In genomic region chr4:183098723-183099536, GRCh38 we compare ENCODE assay signal across 8 cellular contexts. TPM values are rescaled to one million over a fixed set of nuclear protein-coding genes. Genes with fewer than 3 reads are reported as not detected.
A peak's percentile ranks its signal among the peaks of the same experiment; 100 is the strongest.
DNase-seq lines count a peak whose midpoint lies in the region; ATAC-seq and TF ChIP-seq lines count a peak whose summit lies in the region.

Gene WWC2 (plus strand): TSS chr4:183099257. CDS start chr4:183099492, 235 bp downstream.

- POLR2A ChIA-PET in CD8-positive, alpha-beta memory T cell (lab: Charles Lee), result no interaction called here

- peaks cover 27% of the 10 kb centered on the region for H4K20me1 ChIP-seq in osteoblast (ENCODE audit: insufficient read depth, low read length)

- CTCF ChIA-PET in CD8-positive, alpha-beta memory T cell (lab: Charles Lee), result no interaction called here

- H3K36me3 Mint-ChIP-seq in CD8-positive, alpha-beta memory T cell, result no peaks in the 10 kb centered on the region
- H3K36me3 Mint-ChIP-seq in T-helper 1 cell treated with Interleukin-12 subunit alpha and Interleukin-12 subunit beta and Interleukin-4 antibody, amounts not matched to agents 30 μg/mL and 1 μg/mL, for 36 hours (ENCODE audit: low read depth), result no peaks in the 10 kb centered on the region

- peak within 1 kb of the TSS; percentile 77 for H2AFZ ChIP-seq in osteoblast (ENCODE audit: low read length)

- peaks cover 9 to 22% (median 12%) of the 10 kb centered on the region in 3 donors for H3K4me1 Mint-ChIP-seq in CD8-positive, alpha-beta memory T cell
- H3K4me1 Mint-ChIP-seq in T-helper 1 cell treated with Interleukin-12 subunit alpha and Interleukin-12 subunit beta and Interleukin-4 antibody, amounts not matched to agents 30 μg/mL and 1 μg/mL, for 36 hours (ENCODE audit: low read depth), result no peaks in the 10 kb centered on the region

- peak; percentile 20 to 62 (median 53) for DNase-seq in CD8-positive, alpha-beta memory T cell
- DNase-seq in Kasumi-1 (lab: John Stamatoyannopoulos, UW) (peak; percentile 77 to 85), amniotic stem cell (lab: John Stamatoyannopoulos, UW) (peak; percentile 86), cardiac muscle cell (ENCODE audit: low read depth in 1 of 2, low spot score in 1 of 2) (peak; percentile 97), osteoblast (ENCODE audit: insufficient read length, low spot score, missing footprints) (peak; percentile 98)

- WGBS in thymus, result under 1% methylated on average over 102 of the region's 102 CpGs

- H3K9me3 Mint-ChIP-seq in CD8-positive, alpha-beta memory T cell, result no peaks in the 10 kb centered on the region
- no peaks in the 10 kb centered on the region for H3K9me3 Mint-ChIP-seq in T-helper 1 cell treated with Interleukin-12 subunit alpha and Interleukin-12 subunit beta and Interleukin-4 antibody, amounts not matched to agents 30 μg/mL and 1 μg/mL, for 36 hours

- peaks cover 52% of the 10 kb centered on the region for H3K79me2 ChIP-seq in osteoblast (ENCODE audit: insufficient read depth, low read length)

- H3K27ac ChIP-seq in CD8-positive, alpha-beta memory T cell (ENCODE audit: low read depth, low read length), result peak within 1 kb of the TSS; percentile 31
- H3K27ac ChIP-seq in cardiac muscle cell, result peak within 1 kb of the TSS; percentile 79
- H3K27ac ChIP-seq in osteoblast (ENCODE audit: low read depth, low read length), result peak within 1 kb of the TSS; percentile 82
- peak within 1 kb of the TSS; percentile 74 for H3K27ac ChIP-seq in thymus (ENCODE audit: low read depth)

- TF ChIP-seq CTCF in cardiac muscle cell (IDR thresholded peaks at IDR 0.05; ENCODE audit: low read depth, low read length) (no peak), osteoblast (IDR thresholded peaks at IDR 0.05; ENCODE audit: extremely low read depth, low read depth, low read length) (no peak)

- H3K36me3 ChIP-seq in CD8-positive, alpha-beta memory T cell (ENCODE audit: insufficient read depth, low read length), result no peaks in the 10 kb centered on the region
- H3K36me3 ChIP-seq in cardiac muscle cell (no peaks in the 10 kb centered on the region), osteoblast (ENCODE audit: insufficient read depth, low read length) (no peaks in the 10 kb centered on the region), thymus (ENCODE audit: control insufficient read depth, insufficient read depth) (peaks cover 3% of the 10 kb centered on the region)

- peak within 1 kb of the TSS; percentile 87 for H3K4me2 ChIP-seq in osteoblast (ENCODE audit: insufficient read depth, low read length)

- H3K27ac Mint-ChIP-seq in CD8-positive, alpha-beta memory T cell, result peak within 1 kb of the TSS in 1 of 8 donors; percentile 47
- no peak within 1 kb of the TSS for H3K27ac Mint-ChIP-seq in T-helper 1 cell treated with Interleukin-12 subunit alpha and Interleukin-12 subunit beta and Interleukin-4 antibody, amounts not matched to agents 30 μg/mL and 1 μg/mL, for 36 hours

- peak within 1 kb of the TSS; percentile 67 to 90 (median 78) for H3K4me3 Mint-ChIP-seq in CD8-positive, alpha-beta memory T cell
- H3K4me3 Mint-ChIP-seq in T-helper 1 cell treated with Interleukin-12 subunit alpha and Interleukin-12 subunit beta and Interleukin-4 antibody, amounts not matched to agents 30 μg/mL and 1 μg/mL, for 36 hours, result peak within 1 kb of the TSS; percentile 37

- ATAC-seq in GM21576 (IDR thresholded peaks at IDR 0.05; ENCODE audit: unreplicated experiment), result peak; percentile 64

- H3K4me3 ChIP-seq in CD8-positive, alpha-beta memory T cell (ENCODE audit: low read length), result peak within 1 kb of the TSS; percentile 66
- peak within 1 kb of the TSS; percentile 71 for H3K4me3 ChIP-seq in cardiac muscle cell
- peak within 1 kb of the TSS; percentile 90 for H3K4me3 ChIP-seq in osteoblast (ENCODE audit: insufficient read depth, low read length)
- peak within 1 kb of the TSS; percentile 57 for H3K4me3 ChIP-seq in thymus (ENCODE audit: low read length)

- peaks cover 13 to 51% of the 10 kb centered on the region in 2 donors for H3K27me3 Mint-ChIP-seq in CD8-positive, alpha-beta memory T cell
- peaks cover 65% of the 10 kb centered on the region for H3K27me3 Mint-ChIP-seq in T-helper 1 cell treated with Interleukin-12 subunit alpha and Interleukin-12 subunit beta and Interleukin-4 antibody, amounts not matched to agents 30 μg/mL and 1 μg/mL, for 36 hours (ENCODE audit: low read depth)

- H3K27me3 ChIP-seq in CD8-positive, alpha-beta memory T cell (ENCODE audit: insufficient read depth, low read length, poor library complexity, severe bottlenecking), result no peaks in the 10 kb centered on the region
- H3K27me3 ChIP-seq in cardiac muscle cell (peaks cover 20% of the 10 kb centered on the region), osteoblast (ENCODE audit: insufficient read depth, low read length) (no peaks in the 10 kb centered on the region), thymus (ENCODE audit: control insufficient read depth, insufficient read depth) (peaks cover 52% of the 10 kb centered on the region)

- H3K4me1 ChIP-seq in CD8-positive, alpha-beta memory T cell (ENCODE audit: insufficient read depth, low read length), result peaks cover 5% of the 10 kb centered on the region
- H3K4me1 ChIP-seq in cardiac muscle cell (ENCODE audit: low read depth), result peaks cover 13% of the 10 kb centered on the region
- H3K4me1 ChIP-seq in osteoblast (ENCODE audit: insufficient read depth, low read length), result peaks cover 22% of the 10 kb centered on the region
- peaks cover 5% of the 10 kb centered on the region for H3K4me1 ChIP-seq in thymus (ENCODE audit: control insufficient read depth, insufficient read depth, low read length)

- no peaks in the 10 kb centered on the region for H3K9me3 ChIP-seq in CD8-positive, alpha-beta memory T cell (ENCODE audit: low read length)
- H3K9me3 ChIP-seq in cardiac muscle cell (ENCODE audit: low read depth) (no peaks in the 10 kb centered on the region), osteoblast (ENCODE audit: low read depth, low read length) (no peaks in the 10 kb centered on the region), thymus (ENCODE audit: control insufficient read depth) (no peaks in the 10 kb centered on the region)

RNA-seq across cellular contexts. Expression of gene WWC2, which starts in this region (rescaled TPM):
- total RNA-seq in CD8-positive, alpha-beta memory T cell, result under 1 TPM; 0.80 to 0.85 TPM
- 1.7 TPM for polyA plus RNA-seq in CD8-positive, alpha-beta memory T cell
- total RNA-seq in cardiac muscle cell (14.3 and 30.2 TPM in 2 replicates), osteoblast (33.3 and 35.1 TPM in 2 replicates)
- polyA plus RNA-seq in cardiac muscle cell (18.8 and 24.3 TPM in 2 replicates), thymus (2.5 TPM)

Comparison
In these comparisons a context has a peak if more than half of its experiments do, and no peak if none do; other contexts are left out.
1. Peak in every context shown above with its lines: DNase-seq, ATAC-seq, H3K4me3 ChIP-seq and H3K27ac ChIP-seq.
2. H3K27ac ChIP-seq: peak in every context shown above with its lines; median percentile 82 in osteoblast; 79 in cardiac muscle cell; 74 in thymus; 31 in CD8-positive, alpha-beta memory T cell.